Comparison of ENCODE assay signal across 15 cellular contexts in genomic region chr22:31334329-31334728, GRCh38. TPM values are rescaled to one million over a fixed set of nuclear protein-coding genes. Genes with fewer than 3 reads are reported as not detected.
DNase-seq lines count a peak whose midpoint lies in the region; ATAC-seq, FAIRE-seq and TF ChIP-seq lines count a peak whose summit lies in the region.
"Had no signal": no experiment of that assay in that cellular context is flagged by ENCODE, and none has a peak within 500 bp of the region (broad histone marks: within the 10 kb centered on the region; RNA-seq: fewer than 3 reads in every experiment).

No MANE protein-coding gene starts in this region.

- H3K4me3 ChIP-seq in BLaER1 = no peak overlapping the region
- H3K4me3 ChIP-seq in CD4-positive, CD25-positive, alpha-beta regulatory T cell (ENCODE audit: low read depth, low read length) = no peak overlapping the region
- H3K4me3 ChIP-seq in bronchial epithelial cell (ENCODE audit: low read depth, low read length) = no peak overlapping the region

- peak; percentile 75 for FAIRE-seq in bronchial epithelial cell (lab: Jason Lieb, UNC)

- H3K36me3 Mint-ChIP-seq in CD4-positive, CD25-positive, alpha-beta regulatory T cell = peaks cover 62% of the 10 kb centered on the region
- H3K36me3 Mint-ChIP-seq in memory B cell = peaks cover 41% of the 10 kb centered on the region

- peaks cover 3 to 71% (median 41%) of the 10 kb centered on the region in 4 donors for H3K4me1 Mint-ChIP-seq in CD4-positive, CD25-positive, alpha-beta regulatory T cell
- H3K4me1 Mint-ChIP-seq in memory B cell = peaks cover 11% of the 10 kb centered on the region

- no peaks in the 10 kb centered on the region for H3K9me3 Mint-ChIP-seq in CD4-positive, CD25-positive, alpha-beta regulatory T cell
- no peaks in the 10 kb centered on the region for H3K9me3 Mint-ChIP-seq in memory B cell

- H3K27me3 Mint-ChIP-seq in CD4-positive, CD25-positive, alpha-beta regulatory T cell = no peaks in the 10 kb centered on the region
- no peaks in the 10 kb centered on the region for H3K27me3 Mint-ChIP-seq in memory B cell

- no peak overlapping the region for H3K4me3 Mint-ChIP-seq in CD4-positive, CD25-positive, alpha-beta regulatory T cell
- H3K4me3 Mint-ChIP-seq in memory B cell = no peak overlapping the region

- TF ChIP-seq CTCF in bronchial epithelial cell (IDR thresholded peaks at IDR 0.05; ENCODE audit: insufficient read depth, low read length, severe bottlenecking) (no peak), omental fat pad (IDR thresholded peaks at IDR 0.05) (no peak)

- no peak overlapping the region for H3K9ac ChIP-seq in BLaER1

- H3K9me3 ChIP-seq in BLaER1 = no peaks in the 10 kb centered on the region
- H3K9me3 ChIP-seq in CD4-positive, CD25-positive, alpha-beta regulatory T cell (ENCODE audit: control insufficient read depth in 2 of 2, low read length in 2 of 2) = no peaks in the 10 kb centered on the region
- H3K9me3 ChIP-seq: BE2C had no signal

- H4K20me1 ChIP-seq in BLaER1 = peaks cover 98% of the 10 kb centered on the region

- no peak overlapping the region for H3K27ac ChIP-seq in BLaER1
- H3K27ac ChIP-seq in CD4-positive, CD25-positive, alpha-beta regulatory T cell (ENCODE audit: insufficient read depth, low read length, poor library complexity, severe bottlenecking) = no peak overlapping the region

- ATAC-seq in CD4-positive, CD25-positive, alpha-beta regulatory T cell (ENCODE audit: low read depth in 2 of 2) = no peak
- ATAC-seq in memory B cell (ENCODE audit: low read depth) = no peak
- ATAC-seq in GM21423 (IDR thresholded peaks at IDR 0.05; ENCODE audit: unreplicated experiment) = no peak
- no peak for ATAC-seq in omental fat pad (ENCODE audit: low FRiP score)
- no peak for ATAC-seq in HG02885 (IDR thresholded peaks at IDR 0.05; ENCODE audit: poor library complexity, unreplicated experiment)

- H3K27me3 ChIP-seq in BLaER1 = no peaks in the 10 kb centered on the region
- H3K27me3 ChIP-seq in CD4-positive, CD25-positive, alpha-beta regulatory T cell (ENCODE audit: control insufficient read depth, insufficient read depth, low read length) = no peaks in the 10 kb centered on the region
- H3K27me3 ChIP-seq in bronchial epithelial cell (ENCODE audit: control insufficient read depth, insufficient read depth, low read length) = no peaks in the 10 kb centered on the region
- H3K27me3 ChIP-seq: BE2C had no signal

- H3K36me3 ChIP-seq in BLaER1 (peaks cover 100% of the 10 kb centered on the region), bronchial epithelial cell (ENCODE audit: control insufficient read depth, insufficient read depth, low read length) (peaks cover 4% of the 10 kb centered on the region)
- H3K36me3 ChIP-seq in CD4-positive, CD25-positive, alpha-beta regulatory T cell (ENCODE audit: control insufficient read depth, insufficient read depth, low read length) = peaks cover 89% of the 10 kb centered on the region

- H3K4me2 ChIP-seq in BLaER1 = peak overlapping the region; percentile 86; the same call in 1 of the 2 replicates

- H3K4me1 ChIP-seq in BLaER1 = peaks cover 72% of the 10 kb centered on the region
- peaks cover 7% of the 10 kb centered on the region for H3K4me1 ChIP-seq in CD4-positive, CD25-positive, alpha-beta regulatory T cell (ENCODE audit: control insufficient read depth, insufficient read depth, low read length, poor library complexity, severe bottlenecking)
- H3K4me1 ChIP-seq: BE2C had no signal

- DNase-seq in CD4-positive, CD25-positive, alpha-beta regulatory T cell = no peak
- DNase-seq in bronchial epithelial cell (ENCODE audit: low read depth) = no peak
- DNase-seq in memory B cell (ENCODE audit: low spot score in 2 of 2) = no peak
- no peak for DNase-seq in omental fat pad (ENCODE audit: low spot score)
- DNase-seq: BE2C, COR-L47, Karpas-422, MM.1S, NCI-H1105, NCI-H1694 treated with DMSO at 0.1 percent for 48 hours, NCI-H345, NCI-H526 treated with DMSO at 0.1 percent for 48 hours had no signal

- peak overlapping the region in 2 of 3 donors; percentile 58 to 88 for H3K27ac Mint-ChIP-seq in CD4-positive, CD25-positive, alpha-beta regulatory T cell
- peak overlapping the region; percentile 21 for H3K27ac Mint-ChIP-seq in memory B cell

RNA-seq across cellular contexts. Expression of gene PATZ1, which starts 11.8 kb away (rescaled TPM):
- 38.9 TPM for total RNA-seq in CD4-positive, CD25-positive, alpha-beta regulatory T cell
- 10 to 100 TPM in 3 of 4 donors, 1 to 10 TPM in 1; 8.2 to 13.8 (median 11.8) TPM for polyA plus RNA-seq in CD4-positive, CD25-positive, alpha-beta regulatory T cell
- 3.2 and 5.3 TPM in 2 replicates for total RNA-seq in bronchial epithelial cell
- total RNA-seq in omental fat pad = 10 to 100 TPM; 10.8 to 15.4 (median 14.8) TPM

RNA-seq across cellular contexts. Expression of gene PIK3IP1, which starts 42.0 kb away (rescaled TPM):
- total RNA-seq in CD4-positive, CD25-positive, alpha-beta regulatory T cell = 534 TPM
- polyA plus RNA-seq in CD4-positive, CD25-positive, alpha-beta regulatory T cell = 100 to 1,000 TPM; 425 to 700 (median 557) TPM
- total RNA-seq in bronchial epithelial cell (6.3 and 13.3 TPM in 2 replicates), omental fat pad (10 to 100 TPM; 32.8 to 61.2 (median 47.1) TPM)
